ENCODE assay signal across 12 cellular contexts in the genomic region with DNA sequence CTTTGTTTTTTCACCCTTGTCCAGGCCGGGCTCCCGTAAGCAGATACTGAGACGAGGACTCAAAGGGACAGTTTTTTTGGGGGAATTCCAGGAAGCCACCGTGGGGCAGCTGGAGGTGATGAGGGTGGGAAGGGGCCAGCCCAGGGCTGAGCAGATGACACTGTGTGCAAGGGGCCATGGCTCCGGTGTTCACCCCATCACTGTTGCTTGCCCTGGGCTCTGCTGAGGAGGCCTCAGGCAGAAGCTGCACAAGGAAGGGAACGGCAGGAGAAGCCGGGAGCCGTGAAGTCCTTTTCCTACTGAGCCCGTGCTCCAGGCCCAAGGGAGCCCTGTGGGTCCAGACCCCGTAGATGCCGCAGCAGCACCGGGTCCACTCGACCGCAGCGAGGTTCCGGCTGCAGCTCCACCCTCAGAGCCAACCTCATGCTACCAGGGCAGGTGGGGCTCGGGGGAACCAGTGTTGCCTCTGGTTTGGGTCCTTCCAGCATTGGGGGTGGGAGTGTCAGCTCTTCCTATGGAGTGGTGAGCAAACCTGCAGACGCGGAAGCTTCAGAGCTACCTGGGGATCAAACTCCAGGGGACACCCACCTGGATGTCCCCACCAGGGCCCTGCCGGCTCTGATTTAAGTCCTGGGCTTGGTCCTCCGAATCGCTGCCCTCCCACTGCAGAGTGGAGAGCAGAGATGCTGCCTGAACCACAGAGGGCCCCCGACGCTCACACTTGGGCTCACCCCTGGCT. TPM values are rescaled to one million over a fixed set of nuclear protein-coding genes. Genes with fewer than 3 reads are reported as not detected.
DNase-seq lines count a peak whose midpoint lies in the region; ATAC-seq and TF ChIP-seq lines count a peak whose summit lies in the region.
"Had no signal": no experiment of that assay in that cellular context is flagged by ENCODE, and none has a peak within 500 bp of the region (broad histone marks: within the 10 kb centered on the region; RNA-seq: fewer than 3 reads in every experiment).

No MANE protein-coding gene starts in this region.

- no peak overlapping the region for H3K4me3 ChIP-seq in right lobe of liver
- H3K4me3 ChIP-seq: GM12878 had no signal

- peaks cover 3 to 18% (median 4%) of the 10 kb centered on the region in 4 donors for H3K4me1 ChIP-seq in right lobe of liver

- H3K27ac Mint-ChIP-seq in activated naive CD4-positive, alpha-beta T cell treated with anti-CD3 and anti-CD28 coated beads, Interleukin-2, amount 50 U/mL, for 24 hours: no peak overlapping the region
- H3K27ac Mint-ChIP-seq in activated naive CD4-positive, alpha-beta T cell treated with anti-CD3 and anti-CD28 coated beads, Interleukin-2, amount 50 U/mL, for 72 hours: peak overlapping the region in 1 of 2 donors; percentile 90
- H3K27ac Mint-ChIP-seq in activated CD8-positive, alpha-beta T cell treated with anti-CD3 and anti-CD28 coated beads for 36 hours: no peak overlapping the region
- H3K27ac Mint-ChIP-seq in stimulated activated effector memory CD8-positive, alpha-beta T cell treated with anti-CD3 and anti-CD28 coated beads, Interleukin-12 subunit alpha, Interleukin-12 subunit beta, amount 100 ng/mL, for 72 hours: peak overlapping the region; percentile 86
- no peak overlapping the region for H3K27ac Mint-ChIP-seq in progenitor cell of endocrine pancreas

- H3K36me3 Mint-ChIP-seq in activated naive CD4-positive, alpha-beta T cell treated with anti-CD3 and anti-CD28 coated beads, Interleukin-2, amount 50 U/mL, for 24 hours: no peaks in the 10 kb centered on the region
- no peaks in the 10 kb centered on the region for H3K36me3 Mint-ChIP-seq in activated naive CD4-positive, alpha-beta T cell treated with anti-CD3 and anti-CD28 coated beads, Interleukin-2, amount 50 U/mL, for 72 hours
- no peaks in the 10 kb centered on the region for H3K36me3 Mint-ChIP-seq in activated CD8-positive, alpha-beta T cell treated with anti-CD3 and anti-CD28 coated beads for 36 hours (ENCODE audit: low read depth)
- H3K36me3 Mint-ChIP-seq in stimulated activated effector memory CD8-positive, alpha-beta T cell treated with anti-CD3 and anti-CD28 coated beads, Interleukin-12 subunit alpha, Interleukin-12 subunit beta, amount 100 ng/mL, for 72 hours: no peaks in the 10 kb centered on the region
- H3K36me3 Mint-ChIP-seq in progenitor cell of endocrine pancreas (ENCODE audit: insufficient read depth): no peaks in the 10 kb centered on the region

- TF ChIP-seq CTCF in activated CD8-positive, alpha-beta T cell treated with anti-CD3 and anti-CD28 coated beads for 36 hours (IDR thresholded peaks at IDR 0.05): no peak
- TF ChIP-seq CTCF in right lobe of liver (IDR thresholded peaks at IDR 0.05) (no peak), progenitor cell of endocrine pancreas (IDR thresholded peaks at IDR 0.05; ENCODE audit: unreplicated experiment) (no peak)

- CTCF ChIA-PET in activated CD8-positive, alpha-beta T cell treated with anti-CD3 and anti-CD28 coated beads for 36 hours (lab: Charles Lee): interaction anchor here (1.1 to 5.4 kb wide), 2 partner anchors 26 to 134 kb away, joined by 3 to 31 read pairs; no protein-coding TSS in a partner anchor

- peaks cover 13% of the 10 kb centered on the region for H3K4me1 Mint-ChIP-seq in activated naive CD4-positive, alpha-beta T cell treated with anti-CD3 and anti-CD28 coated beads, Interleukin-2, amount 50 U/mL, for 24 hours
- peaks cover 13% of the 10 kb centered on the region for H3K4me1 Mint-ChIP-seq in activated CD8-positive, alpha-beta T cell treated with anti-CD3 and anti-CD28 coated beads for 36 hours (ENCODE audit: low read depth)
- H3K4me1 Mint-ChIP-seq in stimulated activated effector memory CD8-positive, alpha-beta T cell treated with anti-CD3 and anti-CD28 coated beads, Interleukin-12 subunit alpha, Interleukin-12 subunit beta, amount 100 ng/mL, for 72 hours: peaks cover 18% of the 10 kb centered on the region
- peaks cover 7% of the 10 kb centered on the region for H3K4me1 Mint-ChIP-seq in progenitor cell of endocrine pancreas (ENCODE audit: low read depth)

- POLR2A ChIA-PET in activated CD8-positive, alpha-beta T cell treated with anti-CD3 and anti-CD28 coated beads for 36 hours (lab: Charles Lee): no interaction called here

- 90% methylated on average over 7 of the region's 24 CpGs for WGBS in right lobe of liver (ENCODE audit: insufficient coverage, low coverage, low lambda C conversion rate, missing lambda C conversion rate)

- H3K9me3 Mint-ChIP-seq in activated naive CD4-positive, alpha-beta T cell treated with anti-CD3 and anti-CD28 coated beads, Interleukin-2, amount 50 U/mL, for 24 hours: no peaks in the 10 kb centered on the region
- no peaks in the 10 kb centered on the region for H3K9me3 Mint-ChIP-seq in activated naive CD4-positive, alpha-beta T cell treated with anti-CD3 and anti-CD28 coated beads, Interleukin-2, amount 50 U/mL, for 72 hours
- H3K9me3 Mint-ChIP-seq in activated CD8-positive, alpha-beta T cell treated with anti-CD3 and anti-CD28 coated beads for 36 hours: no peaks in the 10 kb centered on the region
- no peaks in the 10 kb centered on the region for H3K9me3 Mint-ChIP-seq in stimulated activated effector memory CD8-positive, alpha-beta T cell treated with anti-CD3 and anti-CD28 coated beads, Interleukin-12 subunit alpha, Interleukin-12 subunit beta, amount 100 ng/mL, for 72 hours
- H3K9me3 Mint-ChIP-seq in progenitor cell of endocrine pancreas (ENCODE audit: low read depth): no peaks in the 10 kb centered on the region

- H3K36me3 ChIP-seq in right lobe of liver: no peaks in the 10 kb centered on the region

- ATAC-seq in activated naive CD4-positive, alpha-beta T cell treated with anti-CD3 and anti-CD28 coated beads, Interleukin-2, amount 50 U/mL, for 72 hours: no peak
- ATAC-seq in activated CD8-positive, alpha-beta T cell treated with anti-CD3 and anti-CD28 coated beads for 36 hours: no peak
- ATAC-seq in right lobe of liver (no peak), GM21515 (IDR thresholded peaks at IDR 0.05; ENCODE audit: unreplicated experiment) (no peak), HG03175 (IDR thresholded peaks at IDR 0.05; ENCODE audit: unreplicated experiment) (no peak)
- no peak for ATAC-seq in stimulated activated effector memory CD8-positive, alpha-beta T cell treated with anti-CD3 and anti-CD28 coated beads, Interleukin-12 subunit alpha, Interleukin-12 subunit beta, amount 100 ng/mL, for 72 hours
- ATAC-seq: GM12878 had no signal

- H3K9me3 ChIP-seq in right lobe of liver: no peaks in the 10 kb centered on the region

- H3K27ac ChIP-seq in right lobe of liver: no peak overlapping the region
- H3K27ac ChIP-seq: PC-9 had no signal

- H3K4me3 Mint-ChIP-seq in activated naive CD4-positive, alpha-beta T cell treated with anti-CD3 and anti-CD28 coated beads, Interleukin-2, amount 50 U/mL, for 24 hours: peak overlapping the region; percentile 89
- peak overlapping the region; percentile 75 for H3K4me3 Mint-ChIP-seq in activated CD8-positive, alpha-beta T cell treated with anti-CD3 and anti-CD28 coated beads for 36 hours
- peak overlapping the region; percentile 82 for H3K4me3 Mint-ChIP-seq in stimulated activated effector memory CD8-positive, alpha-beta T cell treated with anti-CD3 and anti-CD28 coated beads, Interleukin-12 subunit alpha, Interleukin-12 subunit beta, amount 100 ng/mL, for 72 hours
- H3K4me3 Mint-ChIP-seq in progenitor cell of endocrine pancreas (ENCODE audit: low read depth): no peak overlapping the region

- DNase-seq in activated naive CD4-positive, alpha-beta T cell treated with anti-CD3 and anti-CD28 coated beads, Interleukin-2, amount 50 U/mL, for 72 hours (ENCODE audit: low spot score in 2 of 2): no peak
- DNase-seq in activated CD8-positive, alpha-beta T cell treated with anti-CD3 and anti-CD28 coated beads for 36 hours: no peak
- DNase-seq in right lobe of liver (peak in 2 of 3 donors; percentile 29 to 58), progenitor cell of endocrine pancreas (ENCODE audit: low spot score, unreplicated experiment) (no peak)
- DNase-seq in stimulated activated effector memory CD8-positive, alpha-beta T cell treated with anti-CD3 and anti-CD28 coated beads, Interleukin-12 subunit alpha, Interleukin-12 subunit beta, amount 100 ng/mL, for 72 hours (ENCODE audit: low spot score in 2 of 2): no peak
- DNase-seq: NCI-H1048, PC-9 had no signal

- intact Hi-C loops in activated CD8-positive, alpha-beta T cell treated with anti-CD3 and anti-CD28 coated beads for 36 hours (cut with micrococcal nuclease): no loop called here
- intact Hi-C loops in right lobe of liver (cut with DNase I): no loop called here

- no peaks in the 10 kb centered on the region for H3K27me3 ChIP-seq in right lobe of liver

- H3K27me3 Mint-ChIP-seq in activated naive CD4-positive, alpha-beta T cell treated with anti-CD3 and anti-CD28 coated beads, Interleukin-2, amount 50 U/mL, for 24 hours: no peaks in the 10 kb centered on the region
- peaks cover 3% of the 10 kb centered on the region for H3K27me3 Mint-ChIP-seq in activated CD8-positive, alpha-beta T cell treated with anti-CD3 and anti-CD28 coated beads for 36 hours
- peaks cover 24% of the 10 kb centered on the region for H3K27me3 Mint-ChIP-seq in progenitor cell of endocrine pancreas

- no peak for TF ChIP-seq POLR2A in right lobe of liver (IDR thresholded peaks at IDR 0.05)

RNA-seq across cellular contexts. Expression of gene CALML6, which starts 4.2 kb away (rescaled TPM):
- 1 to 10 TPM; 1.4 to 2.6 TPM for total RNA-seq in activated naive CD4-positive, alpha-beta T cell treated with anti-CD3 and anti-CD28 coated beads, Interleukin-2, amount 50 U/mL, for 72 hours
- total RNA-seq in activated CD8-positive, alpha-beta T cell treated with anti-CD3 and anti-CD28 coated beads for 36 hours: under 1 TPM; 0.47 to 0.76 TPM
- total RNA-seq in right lobe of liver (1 to 10 TPM in 1 of 6 experiments, under 1 TPM in 3, not detected in 2; 0.44 to 1.4 (median 0.58) TPM), progenitor cell of endocrine pancreas (1.1 and 1.5 TPM in 2 replicates)

RNA-seq across cellular contexts. Expression of gene TMEM52, which starts 8.3 kb away (rescaled TPM):
- 1 to 10 TPM in 1 of 2 donors, under 1 TPM in 1; 0.64 to 1.5 TPM for total RNA-seq in activated naive CD4-positive, alpha-beta T cell treated with anti-CD3 and anti-CD28 coated beads, Interleukin-2, amount 50 U/mL, for 72 hours
- total RNA-seq in activated CD8-positive, alpha-beta T cell treated with anti-CD3 and anti-CD28 coated beads for 36 hours: 1 to 10 TPM; 2.1 to 2.2 TPM
- total RNA-seq in right lobe of liver: 10 to 100 TPM in 1 of 6 experiments, 1 to 10 TPM in 5; 2.3 to 13.2 (median 6.0) TPM
- 1.8 and 1.9 TPM in 2 replicates for total RNA-seq in progenitor cell of endocrine pancreas
- total RNA-seq: osteoblast had no signal

RNA-seq across cellular contexts. Expression of gene GNB1, which starts 19.9 kb away (rescaled TPM):
- 100 to 1,000 TPM; 267 to 358 TPM for total RNA-seq in activated naive CD4-positive, alpha-beta T cell treated with anti-CD3 and anti-CD28 coated beads, Interleukin-2, amount 50 U/mL, for 72 hours
- total RNA-seq in activated CD8-positive, alpha-beta T cell treated with anti-CD3 and anti-CD28 coated beads for 36 hours: 100 to 1,000 TPM; 318 to 330 TPM
- total RNA-seq in right lobe of liver (100 to 1,000 TPM in 4 of 6 experiments, 10 to 100 TPM in 2; 85.9 to 147 (median 104) TPM), progenitor cell of endocrine pancreas (327 TPM in 2 replicates)

Comparison
In these comparisons a context has a peak if more than half of its experiments do, and no peak if none do; other contexts are left out.
1. DNase-seq: peak in right lobe of liver (2 of 3); none in activated naive CD4-positive, alpha-beta T cell treated with anti-CD3 and anti-CD28 coated beads, Interleukin-2, amount 50 U/mL, for 72 hours (0 of 2), activated CD8-positive, alpha-beta T cell treated with anti-CD3 and anti-CD28 coated beads for 36 hours (single experiment), stimulated activated effector memory CD8-positive, alpha-beta T cell treated with anti-CD3 and anti-CD28 coated beads, Interleukin-12 subunit alpha, Interleukin-12 subunit beta, amount 100 ng/mL, for 72 hours (0 of 2) and progenitor cell of endocrine pancreas (single experiment).